In genomic region chr5:146556884-146557283, GRCh38 we compare ENCODE assay signal across 12 cellular contexts. TPM values are rescaled to one million over a fixed set of nuclear protein-coding genes. Genes with fewer than 3 reads are reported as not detected.
DNase-seq lines count a peak whose midpoint lies in the region; ATAC-seq and TF ChIP-seq lines count a peak whose summit lies in the region.
"Not testable (repeated sequence)": the region's sequence is repeated elsewhere in the genome, so short reads cannot be mapped to it uniquely, and the experiment has no call there.
"Had no signal": no experiment of that assay in that cellular context is flagged by ENCODE, and none has a peak within 500 bp of the region (broad histone marks: within the 10 kb centered on the region; RNA-seq: fewer than 3 reads in every experiment).

No MANE protein-coding gene starts in this region.

- not testable (repeated sequence) for ATAC-seq in GM23338

- not testable (repeated sequence) for H3K27me3 ChIP-seq in GM23338 (ENCODE audit: insufficient read depth); Loucy (ENCODE audit: insufficient read depth, low read length, poor library complexity, severe bottlenecking); WERI-Rb-1 (ENCODE audit: insufficient read depth, low read depth, severe bottlenecking)

- H3K79me2 ChIP-seq in GM23338 (replicated peaks; ENCODE audit: insufficient read depth); Loucy (ENCODE audit: insufficient read depth, low read length): not testable (repeated sequence)

- H3K4me3 ChIP-seq in GM23338; Loucy (ENCODE audit: low read length, poor library complexity, severe bottlenecking); WERI-Rb-1 (ENCODE audit: low read depth, low read length); epithelial cell of proximal tubule (ENCODE audit: low read depth, low read length): not testable (repeated sequence)

- H3K4me1 ChIP-seq in GM23338 (ENCODE audit: insufficient read depth); Loucy (ENCODE audit: insufficient read depth, low read length, poor library complexity, severe bottlenecking): not testable (repeated sequence)

- not testable (repeated sequence) for H3K4me3 Mint-ChIP-seq in GM23338

- DNase-seq in GM10266 (ENCODE audit: extremely low spot score); GM23338 (ENCODE audit: low spot score); WERI-Rb-1; epithelial cell of proximal tubule (ENCODE audit: low read depth): not testable (repeated sequence)

- H3K36me3 Mint-ChIP-seq in GM23338 (ENCODE audit: low read depth) = not testable (repeated sequence)

- H3K27me3 Mint-ChIP-seq in GM23338 (ENCODE audit: insufficient read depth, low read depth, poor library complexity) = not testable (repeated sequence)

- peaks cover 12% of the 10 kb centered on the region for H3K9me3 Mint-ChIP-seq in GM23338

- H3K4me1 Mint-ChIP-seq in GM23338 = peaks cover 15% of the 10 kb centered on the region

- TF ChIP-seq CTCF in C4-2B (conservative IDR thresholded peaks at IDR 0.05) (0 out of 2 replicates have a peak, but pooled peaks have one; percentile 13), GM10266 (IDR thresholded peaks at IDR 0.05; ENCODE audit: control insufficient read depth, insufficient read depth, low read depth, missing control alignments) (peak; percentile 13), GM12874 (IDR thresholded peaks at IDR 0.05; ENCODE audit: insufficient read depth, low read depth, low read length) (0 out of 2 replicates have a peak, but pooled peaks have one; percentile 11), GM23338 (conservative IDR thresholded peaks at IDR 0.05; ENCODE audit: low read depth in 2 of 2) (peak; percentile 33 to 59), Loucy (conservative IDR thresholded peaks at IDR 0.05; ENCODE audit: low read length) (peak; percentile 28; the same call in 1 of the 2 replicates), WERI-Rb-1 (IDR thresholded peaks at IDR 0.05; ENCODE audit: low read depth, low read length) (peak; percentile 42; the same call in 1 of the 2 replicates), epithelial cell of proximal tubule (conservative IDR thresholded peaks at IDR 0.05; ENCODE audit: low read depth, low read length) (peak; percentile 5)

- H3K27ac ChIP-seq in C4-2B; GM23338 (ENCODE audit: low read depth); WERI-Rb-1: not testable (repeated sequence)

- not testable (repeated sequence) for H3K9me3 ChIP-seq in Loucy (ENCODE audit: insufficient read depth, low read depth, low read length); WERI-Rb-1 (ENCODE audit: severe bottlenecking)

- not testable (repeated sequence) for H3K27ac Mint-ChIP-seq in GM23338

- H3K9ac ChIP-seq in Loucy (ENCODE audit: low read depth, low read length, poor library complexity, severe bottlenecking) = not testable (repeated sequence)

- not testable (repeated sequence) for H2AFZ ChIP-seq in GM23338; Loucy (ENCODE audit: low read length)

- not testable (repeated sequence) for H3K9me2 ChIP-seq in GM23338 (ENCODE audit: insufficient read depth); Loucy (replicated peaks; ENCODE audit: low read depth, low read length)

- H3K4me2 ChIP-seq in GM23338; Loucy (ENCODE audit: low read depth, low read length, poor library complexity, severe bottlenecking): not testable (repeated sequence)

- not testable (repeated sequence) for H3K36me3 ChIP-seq in GM23338 (ENCODE audit: insufficient read depth); Loucy (ENCODE audit: insufficient read depth, low read length); WERI-Rb-1

- not testable (repeated sequence) for H3F3A ChIP-seq in GM23338 (replicated peaks; ENCODE audit: low read depth); Loucy (ENCODE audit: low read depth)

- not testable (repeated sequence) for H4K20me1 ChIP-seq in GM23338 (replicated peaks; ENCODE audit: insufficient read depth); Loucy (ENCODE audit: insufficient read depth, low read length, poor library complexity, severe bottlenecking)

RNA-seq across cellular contexts. Expression of gene GPR151, which starts 40.9 kb away (rescaled TPM):
- not detected in 2 replicates for total RNA-seq in GM23338 (2014; rRNA removed; shearing (Covaris generic))
- not detected in 2 replicates for polyA plus RNA-seq in GM23338 (2016; fragmentation: Nextera tagmentation; extraction: Ambion mirVana)
- not detected in 2 replicates for total RNA-seq in epithelial cell of proximal tubule
- total RNA-seq: A673; CD4-positive, CD25-positive, alpha-beta regulatory T cell; CD8-positive, alpha-beta memory T cell; Daoy had no signal
- polyA plus RNA-seq: AG04450; CD8-positive, alpha-beta memory T cell had no signal
